In genomic region chr16:177981-178676, GRCh38 we compare ENCODE assay signal across 26 cellular contexts. TPM values are rescaled to one million over a fixed set of nuclear protein-coding genes. Genes with fewer than 3 reads are reported as not detected.
DNase-seq lines count a peak whose midpoint lies in the region; ATAC-seq and TF ChIP-seq lines count a peak whose summit lies in the region.
"Had no signal": no experiment of that assay in that cellular context is flagged by ENCODE, and none has a peak within 500 bp of the region (broad histone marks: within the 10 kb centered on the region; RNA-seq: fewer than 3 reads in every experiment).

No MANE protein-coding gene starts in this region.

- no peaks in the 10 kb centered on the region for H3K9me3 Mint-ChIP-seq in Caco-2 (ENCODE audit: unreplicated experiment)
- no peaks in the 10 kb centered on the region for H3K9me3 Mint-ChIP-seq in HFFc6
- no peaks in the 10 kb centered on the region for H3K9me3 Mint-ChIP-seq in activated T-helper 17 cell treated with anti-CD3 and anti-CD28 coated beads, Interleukin-2, amount 50 U/mL, for 72 hours
- no peaks in the 10 kb centered on the region for H3K9me3 Mint-ChIP-seq in natural killer cell treated with Interleukin-12 subunit alpha and Interleukin-12 subunit beta and Interleukin-15 and Interleukin-18, amount 100 ng/mL, for 72 hours
- H3K9me3 Mint-ChIP-seq: activated CD8-positive, alpha-beta T cell treated with anti-CD3 and anti-CD28 coated beads for 36 hours; mesothelial cell of epicardium had no signal

- TF ChIP-seq CTCF in Caco-2 (IDR thresholded peaks at IDR 0.05; ENCODE audit: insufficient read depth in 1 of 2, low read depth in 1 of 2, low read length in 1 of 2, severe bottlenecking in 1 of 2, unreplicated experiment in 1 of 2) (no peak), HFFc6 (IDR thresholded peaks at IDR 0.05) (peak; percentile 6; the same call in 1 of the 2 replicates), stomach (IDR thresholded peaks at IDR 0.05) (no peak), sigmoid colon (IDR thresholded peaks at IDR 0.05) (no peak)

- CTCF ChIA-PET in Caco-2 (lab: Charles Lee), result no interaction called here

- no TSS peak for BruUV-seq in Caco-2 (replicated peaks; lab: Mats Ljungman, UMichigan)

- H3K27ac Mint-ChIP-seq in Caco-2 (ENCODE audit: unreplicated experiment) (no peak overlapping the region), HFFc6 (no peak overlapping the region)
- no peak overlapping the region for H3K27ac Mint-ChIP-seq in activated T-helper 17 cell treated with anti-CD3 and anti-CD28 coated beads, Interleukin-2, amount 50 U/mL, for 72 hours
- H3K27ac Mint-ChIP-seq in natural killer cell treated with Interleukin-12 subunit alpha and Interleukin-12 subunit beta and Interleukin-15 and Interleukin-18, amount 100 ng/mL, for 72 hours, result no peak overlapping the region
- H3K27ac Mint-ChIP-seq: activated CD8-positive, alpha-beta T cell treated with anti-CD3 and anti-CD28 coated beads for 36 hours; mesothelial cell of epicardium had no signal

- 37 to 69% (median 44%) methylated on average over 9 to 11 of the region's 11 CpGs for WGBS in stomach, 5 donors
- 45 to 65% methylated on average over 11 of the region's 11 CpGs for WGBS in sigmoid colon, 2 donors

- peaks cover 5% of the 10 kb centered on the region for H3K4me1 ChIP-seq in Caco-2
- peaks cover 18 to 48% (median 31%) of the 10 kb centered on the region in 4 donors for H3K4me1 ChIP-seq in stomach
- peaks cover 0 to 22% (median 19%) of the 10 kb centered on the region in 4 donors for H3K4me1 ChIP-seq in sigmoid colon
- H3K4me1 ChIP-seq: SJCRH30 had no signal

- ATAC-seq in activated T-helper 17 cell treated with anti-CD3 and anti-CD28 coated beads, Interleukin-2, amount 50 U/mL, for 72 hours (replicated peaks), result no peak
- no peak for ATAC-seq in natural killer cell treated with Interleukin-12 subunit alpha and Interleukin-12 subunit beta and Interleukin-15 and Interleukin-18, amount 100 ng/mL, for 72 hours
- ATAC-seq: activated CD8-positive, alpha-beta T cell treated with anti-CD3 and anti-CD28 coated beads for 36 hours; left lobe of liver had no signal

- H3K27me3 ChIP-seq in Caco-2 (replicated peaks; ENCODE audit: control insufficient read depth, insufficient read depth, low read length) (no peaks in the 10 kb centered on the region), stomach (peaks cover 29 to 79% (median 69%) of the 10 kb centered on the region in 3 donors), sigmoid colon (peaks cover 46 to 71% (median 54%) of the 10 kb centered on the region in 3 donors)
- H3K27me3 ChIP-seq: SJCRH30 had no signal

- H3K27ac ChIP-seq in stomach (no peak overlapping the region), sigmoid colon (no peak overlapping the region)
- H3K27ac ChIP-seq: PC-9, SJCRH30, skin epidermis, tibial artery had no signal

- TF ChIP-seq EP300 in stomach (IDR thresholded peaks at IDR 0.05) (no peak), sigmoid colon (IDR thresholded peaks at IDR 0.05) (no peak)

- TF ChIP-seq POLR2A in stomach (IDR thresholded peaks at IDR 0.05), result no peak
- TF ChIP-seq POLR2A in sigmoid colon (IDR thresholded peaks at IDR 0.05), result no peak

- H3K4me3 Mint-ChIP-seq in Caco-2 (ENCODE audit: unreplicated experiment) (peak overlapping the region; percentile 53), HFFc6 (no peak overlapping the region)
- H3K4me3 Mint-ChIP-seq in activated T-helper 17 cell treated with anti-CD3 and anti-CD28 coated beads, Interleukin-2, amount 50 U/mL, for 72 hours, result peak overlapping the region; percentile 19
- H3K4me3 Mint-ChIP-seq in natural killer cell treated with Interleukin-12 subunit alpha and Interleukin-12 subunit beta and Interleukin-15 and Interleukin-18, amount 100 ng/mL, for 72 hours, result no peak overlapping the region
- H3K4me3 Mint-ChIP-seq: activated CD8-positive, alpha-beta T cell treated with anti-CD3 and anti-CD28 coated beads for 36 hours had no signal

- H3K4me3 ChIP-seq in Caco-2 (ENCODE audit: low read depth, low read length) (no peak overlapping the region), stomach (no peak overlapping the region), sigmoid colon (no peak overlapping the region)
- H3K4me3 ChIP-seq: PC-9, SJCRH30, skin epidermis, tibial artery had no signal

- intact Hi-C loops in Caco-2 (cut with micrococcal nuclease; ENCODE audit: unreplicated experiment), result no loop called here
- intact Hi-C loops in stomach (cut with DNase I; ENCODE audit: low total_unique reads), result no loop called here
- intact Hi-C loops in sigmoid colon (cut with DNase I), result no loop called here

- POLR2A ChIA-PET in Caco-2 (lab: Charles Lee), result no interaction called here

- H3K36me3 ChIP-seq in Caco-2 (ENCODE audit: control insufficient read depth, insufficient read depth, low read length) (no peaks in the 10 kb centered on the region), stomach (no peaks in the 10 kb centered on the region), sigmoid colon (no peaks in the 10 kb centered on the region)
- H3K36me3 ChIP-seq: SJCRH30, tibial artery had no signal

- peaks cover 11% of the 10 kb centered on the region for H3K27me3 Mint-ChIP-seq in Caco-2 (ENCODE audit: insufficient read depth, unreplicated experiment)
- peaks cover 26% of the 10 kb centered on the region for H3K27me3 Mint-ChIP-seq in HFFc6 (ENCODE audit: insufficient read depth)
- peaks cover 32% of the 10 kb centered on the region for H3K27me3 Mint-ChIP-seq in activated T-helper 17 cell treated with anti-CD3 and anti-CD28 coated beads, Interleukin-2, amount 50 U/mL, for 72 hours
- H3K27me3 Mint-ChIP-seq in natural killer cell treated with Interleukin-12 subunit alpha and Interleukin-12 subunit beta and Interleukin-15 and Interleukin-18, amount 100 ng/mL, for 72 hours, result peaks cover 24 to 25% of the 10 kb centered on the region in 2 donors

- no peaks in the 10 kb centered on the region for H3K9me3 ChIP-seq in Caco-2
- no peaks in the 10 kb centered on the region for H3K9me3 ChIP-seq in stomach
- H3K9me3 ChIP-seq in sigmoid colon, result no peaks in the 10 kb centered on the region
- H3K9me3 ChIP-seq: SJCRH30, tibial artery had no signal

- no peak for DNase-seq in Caco-2
- DNase-seq in HFFc6, result no peak
- peak; percentile 32 for DNase-seq in natural killer cell treated with Interleukin-12 subunit alpha and Interleukin-12 subunit beta and Interleukin-15 and Interleukin-18, amount 100 ng/mL, for 72 hours (ENCODE audit: low spot score)
- DNase-seq in HuH-7.5 (ENCODE audit: low spot score), result no peak
- DNase-seq in stomach, result no peak
- no peak for DNase-seq in sigmoid colon
- DNase-seq: activated CD4-positive, CD25-positive, alpha-beta regulatory T cell; activated CD8-positive, alpha-beta T cell treated with anti-CD3 and anti-CD28 coated beads for 36 hours; activated naive CD4-positive, alpha-beta T cell treated with Interleukin-2 at 50 U/mL for 16 hours; effector memory CD4-positive, alpha-beta T cell; MM.1S; NCI-H226; PC-9; stimulated activated CD4-positive, alpha-beta T cell treated with anti-CD3 and anti-CD28 coated beads, Interleukin-2, amount 100 ng/mL, for 24 hours; stimulated activated naive CD4-positive, alpha-beta T cell treated with Interleukin-2 at 50 U/mL for 16 hours; tibial artery had no signal

- no peaks in the 10 kb centered on the region for H3K4me1 Mint-ChIP-seq in Caco-2 (ENCODE audit: low read depth, unreplicated experiment)
- H3K4me1 Mint-ChIP-seq in HFFc6 (ENCODE audit: low read depth), result peaks cover 5% of the 10 kb centered on the region; the same call in 1 of the 2 replicates
- no peaks in the 10 kb centered on the region for H3K4me1 Mint-ChIP-seq in activated T-helper 17 cell treated with anti-CD3 and anti-CD28 coated beads, Interleukin-2, amount 50 U/mL, for 72 hours
- H3K4me1 Mint-ChIP-seq in natural killer cell treated with Interleukin-12 subunit alpha and Interleukin-12 subunit beta and Interleukin-15 and Interleukin-18, amount 100 ng/mL, for 72 hours (ENCODE audit: low read depth in 2 of 2), result peaks cover 0 to 9% of the 10 kb centered on the region in 2 donors

- H3K36me3 Mint-ChIP-seq in Caco-2 (ENCODE audit: insufficient read depth, unreplicated experiment), result peaks cover 14% of the 10 kb centered on the region
- H3K36me3 Mint-ChIP-seq in HFFc6 (ENCODE audit: low read depth), result no peaks in the 10 kb centered on the region
- H3K36me3 Mint-ChIP-seq in activated T-helper 17 cell treated with anti-CD3 and anti-CD28 coated beads, Interleukin-2, amount 50 U/mL, for 72 hours (ENCODE audit: low read depth), result no peaks in the 10 kb centered on the region
- no peaks in the 10 kb centered on the region for H3K36me3 Mint-ChIP-seq in natural killer cell treated with Interleukin-12 subunit alpha and Interleukin-12 subunit beta and Interleukin-15 and Interleukin-18, amount 100 ng/mL, for 72 hours
- H3K36me3 Mint-ChIP-seq: IgD-negative memory B cell had no signal

RNA-seq across cellular contexts. Expression of gene HBA1, which starts 1.6 kb away (rescaled TPM):
- total RNA-seq in Caco-2 (2022) (3.6 and 8.6 TPM in 2 replicates), stomach (100 to 1,000 TPM in 1 of 5 donors, 10 to 100 TPM in 1, not detected in 3; 34.8 to 263 TPM), sigmoid colon (1 to 10 TPM in 1 of 4 donors, not detected in 3; 4.1 TPM)
- total RNA-seq in HFFc6 (2021; fragmentation: NEBNext Ultra II Directional; extraction: Animal tissue kit (Norgen Biotek cat#: 25700)), result not detected
- total RNA-seq in activated T-helper 17 cell treated with anti-CD3 and anti-CD28 coated beads, Interleukin-2, amount 50 U/mL, for 72 hours, result not detected
- total RNA-seq in natural killer cell treated with Interleukin-12 subunit alpha and Interleukin-12 subunit beta and Interleukin-15 and Interleukin-18, amount 100 ng/mL, for 72 hours, result 1 to 10 TPM in 1 of 2 donors, not detected in 1; 4.6 TPM
- polyA plus RNA-seq in stomach (1 to 10 TPM in 1 of 3 donors, under 1 TPM in 1, not detected in 1; 0.88 to 5.7 TPM), sigmoid colon (1 to 10 TPM in 1 of 3 donors, not detected in 2; 1.7 TPM)
- total RNA-seq: activated CD8-positive, alpha-beta T cell treated with anti-CD3 and anti-CD28 coated beads for 36 hours; glomerular endothelial cell; mesothelial cell of epicardium; PC-9; pulmonary artery endothelial cell; SJCRH30; T-helper 2 cell treated with Interferon-gamma antibody and Interleukin-4, amounts not matched to agents 100 ng/mL and 5 ng/mL, for 36 hours had no signal
- polyA plus RNA-seq: neural cell had no signal

RNA-seq across cellular contexts. Expression of gene HBQ1, which starts 2.1 kb away (rescaled TPM):
- 7.0 and 9.2 TPM in 2 replicates for total RNA-seq in Caco-2 (2022)
- under 1 TPM in 1 of 6 experiments, not detected in 5; 0.47 TPM for total RNA-seq in HFFc6 (2021; fragmentation: NEBNext Ultra II Directional; extraction: Animal tissue kit (Norgen Biotek cat#: 25700))
- not detected for total RNA-seq in activated T-helper 17 cell treated with anti-CD3 and anti-CD28 coated beads, Interleukin-2, amount 50 U/mL, for 72 hours
- not detected for total RNA-seq in natural killer cell treated with Interleukin-12 subunit alpha and Interleukin-12 subunit beta and Interleukin-15 and Interleukin-18, amount 100 ng/mL, for 72 hours
- total RNA-seq in stomach, result not detected
- polyA plus RNA-seq in stomach, result not detected
- total RNA-seq in sigmoid colon, result not detected
- polyA plus RNA-seq in sigmoid colon, result under 1 TPM in 1 of 3 donors, not detected in 2; 0.19 TPM
- total RNA-seq: left lobe of liver; PC-9; SJCRH30; T-helper 2 cell treated with Interferon-gamma antibody and Interleukin-4, amounts not matched to agents 100 ng/mL and 5 ng/mL, for 36 hours had no signal
- polyA plus RNA-seq: IgD-negative memory B cell had no signal

RNA-seq across cellular contexts. Expression of gene HBA2, which starts 5.5 kb away (rescaled TPM):
- 2.1 TPM in 1 of 2 replicates, not detected in the other for total RNA-seq in Caco-2 (2022)
- total RNA-seq in HFFc6 (2021; fragmentation: NEBNext Ultra II Directional; extraction: Animal tissue kit (Norgen Biotek cat#: 25700)), result not detected
- not detected for total RNA-seq in activated T-helper 17 cell treated with anti-CD3 and anti-CD28 coated beads, Interleukin-2, amount 50 U/mL, for 72 hours
- not detected for total RNA-seq in natural killer cell treated with Interleukin-12 subunit alpha and Interleukin-12 subunit beta and Interleukin-15 and Interleukin-18, amount 100 ng/mL, for 72 hours
- 100 to 1,000 TPM in 1 of 5 donors, 10 to 100 TPM in 2, 1 to 10 TPM in 1, not detected in 1; 8.4 to 570 (median 32.0) TPM for total RNA-seq in stomach
- polyA plus RNA-seq in stomach, result 10 to 100 TPM in 2 of 3 donors, 1 to 10 TPM in 1; 3.5 to 21.3 (median 17.0) TPM
- total RNA-seq in sigmoid colon, result 100 to 1,000 TPM in 1 of 4 donors, 1 to 10 TPM in 2, not detected in 1; 3.7 to 109 (median 8.2) TPM
- 1 to 10 TPM; 4.2 to 7.1 (median 5.3) TPM for polyA plus RNA-seq in sigmoid colon
- total RNA-seq: activated CD8-positive, alpha-beta T cell treated with anti-CD3 and anti-CD28 coated beads for 36 hours; glomerular endothelial cell; mesothelial cell of epicardium; PC-9; pulmonary artery endothelial cell; SJCRH30; T-helper 2 cell treated with Interferon-gamma antibody and Interleukin-4, amounts not matched to agents 100 ng/mL and 5 ng/mL, for 36 hours had no signal
- polyA plus RNA-seq: neural cell had no signal

RNA-seq across cellular contexts. Expression of gene HBM, which starts 12.4 kb away (rescaled TPM):
- not detected in 2 replicates for total RNA-seq in Caco-2 (2022)
- not detected for total RNA-seq in HFFc6 (2021; fragmentation: NEBNext Ultra II Directional; extraction: Animal tissue kit (Norgen Biotek cat#: 25700))
- total RNA-seq in activated T-helper 17 cell treated with anti-CD3 and anti-CD28 coated beads, Interleukin-2, amount 50 U/mL, for 72 hours, result not detected
- total RNA-seq in natural killer cell treated with Interleukin-12 subunit alpha and Interleukin-12 subunit beta and Interleukin-15 and Interleukin-18, amount 100 ng/mL, for 72 hours, result not detected
- total RNA-seq in stomach, result 10 to 100 TPM in 1 of 5 donors, not detected in 4; 10.3 TPM
- polyA plus RNA-seq in stomach, result not detected
- total RNA-seq in sigmoid colon, result not detected
- polyA plus RNA-seq in sigmoid colon, result not detected
- total RNA-seq: activated CD8-positive, alpha-beta T cell treated with anti-CD3 and anti-CD28 coated beads for 36 hours; glomerular endothelial cell; mesothelial cell of epicardium; PC-9; pulmonary artery endothelial cell; SJCRH30; T-helper 2 cell treated with Interferon-gamma antibody and Interleukin-4, amounts not matched to agents 100 ng/mL and 5 ng/mL, for 36 hours had no signal
- polyA plus RNA-seq: IgD-negative memory B cell, neural cell had no signal

RNA-seq across cellular contexts. Expression of gene HBZ, which starts 25.7 kb away (rescaled TPM):
- not detected in 2 replicates for total RNA-seq in Caco-2 (2022)
- not detected for total RNA-seq in HFFc6 (2021; fragmentation: NEBNext Ultra II Directional; extraction: Animal tissue kit (Norgen Biotek cat#: 25700))
- total RNA-seq in activated T-helper 17 cell treated with anti-CD3 and anti-CD28 coated beads, Interleukin-2, amount 50 U/mL, for 72 hours, result not detected
- total RNA-seq in natural killer cell treated with Interleukin-12 subunit alpha and Interleukin-12 subunit beta and Interleukin-15 and Interleukin-18, amount 100 ng/mL, for 72 hours, result not detected
- not detected for total RNA-seq in stomach
- polyA plus RNA-seq in stomach, result not detected
- not detected for total RNA-seq in sigmoid colon
- polyA plus RNA-seq in sigmoid colon, result under 1 TPM in 1 of 3 donors, not detected in 2; 0.10 TPM
- total RNA-seq: activated CD8-positive, alpha-beta T cell treated with anti-CD3 and anti-CD28 coated beads for 36 hours; glomerular endothelial cell; mesothelial cell of epicardium; PC-9; pulmonary artery endothelial cell; SJCRH30; T-helper 2 cell treated with Interferon-gamma antibody and Interleukin-4, amounts not matched to agents 100 ng/mL and 5 ng/mL, for 36 hours had no signal
- polyA plus RNA-seq: IgD-negative memory B cell, neural cell had no signal

Comparison
In these comparisons a context has a peak if more than half of its experiments do, and no peak if none do; other contexts are left out.
1. H3K4me3 Mint-ChIP-seq: peak in Caco-2 (single experiment) and activated T-helper 17 cell treated with anti-CD3 and anti-CD28 coated beads, Interleukin-2, amount 50 U/mL, for 72 hours (single experiment); none in HFFc6 (single experiment) and natural killer cell treated with Interleukin-12 subunit alpha and Interleukin-12 subunit beta and Interleukin-15 and Interleukin-18, amount 100 ng/mL, for 72 hours (single experiment).